ENCODE assay signal across 20 cellular contexts in genomic region chr11:111697910-111698309, GRCh38.
A peak's percentile ranks its signal among the peaks of the same experiment; 100 is the strongest.
DNase-seq lines count a peak whose midpoint lies in the region; ATAC-seq and TF ChIP-seq lines count a peak whose summit lies in the region.
"Had no signal": no experiment of that assay in that cellular context is flagged by ENCODE, and none has a peak within 500 bp of the region (broad histone marks: within the 10 kb centered on the region; RNA-seq: fewer than 3 reads in every experiment).

No MANE protein-coding gene starts in this region.

- CTCF ChIA-PET in OCI-LY7 (lab: Charles Lee; ENCODE audit: unreplicated experiment): interaction anchor here (0.7 to 2.0 kb wide), 2 partner anchors 27 to 94 kb away, joined by 3 to 6 read pairs; no protein-coding TSS in a partner anchor

- peak overlapping the region in 2 of 11 experiments; percentile 14 to 21; a peak in 1 of 22 replicates for H3K9ac ChIP-seq in BLaER1 treated with 17β-estradiol and CSF1 and Interleukin-3, amounts not matched to agents 10 nM and 100 nM

- POLR2A ChIA-PET in OCI-LY7 (lab: Charles Lee): interaction anchor here (0.5 to 4.2 kb wide), 9 partner anchors 11 to 105 kb away, joined by 3 to 17 read pairs (median 5); partner anchors contain the start of gene PPP2R1B

- peak overlapping the region in 8 of 11 experiments; percentile 15 to 82 (median 64); a peak in 16 of 22 replicates for H3K4me2 ChIP-seq in BLaER1 treated with 17β-estradiol and CSF1 and Interleukin-3, amounts not matched to agents 10 nM and 100 nM
- peak overlapping the region; percentile 65 for H3K4me2 ChIP-seq in OCI-LY7 (ENCODE audit: low read length)
- H3K4me2 ChIP-seq: A549 had no signal

- peaks cover 18 to 58% (median 29%) of the 10 kb centered on the region in 11 experiments for H3K36me3 ChIP-seq in BLaER1 treated with 17β-estradiol and CSF1 and Interleukin-3, amounts not matched to agents 10 nM and 100 nM
- H3K36me3 ChIP-seq in OCI-LY7 (ENCODE audit: insufficient read depth, low read length) (peaks cover 16% of the 10 kb centered on the region), sigmoid colon (peaks cover 0 to 17% (median 2%) of the 10 kb centered on the region in 4 donors)
- H3K36me3 ChIP-seq: SJCRH30 had no signal

- TF ChIP-seq EP300 in sigmoid colon (IDR thresholded peaks at IDR 0.05): no peak

- H3K9me2 ChIP-seq in OCI-LY7 (ENCODE audit: insufficient read depth, low read length): no peaks in the 10 kb centered on the region

- H3K4me3 ChIP-seq in BLaER1 treated with 17β-estradiol and CSF1 and Interleukin-3, amounts not matched to agents 10 nM and 100 nM: no peak overlapping the region
- peak overlapping the region; percentile 25 for H3K4me3 ChIP-seq in OCI-LY7 (ENCODE audit: low read depth, low read length, poor library complexity, severe bottlenecking)
- H3K4me3 ChIP-seq in sigmoid colon: no peak overlapping the region
- H3K4me3 ChIP-seq: A549, gastroesophageal sphincter, SJCRH30, skin epidermis, tibial nerve had no signal

- DNase-seq in OCI-LY7 (ENCODE audit: low spot score) (peak; percentile 68), NCI-H2171 treated with DMSO at 0.1 percent for 48 hours (lab: John Stamatoyannopoulos, UW) (no peak), sigmoid colon (no peak), AML-193 (lab: John Stamatoyannopoulos, UW) (no peak)
- DNase-seq: anterior cingulate cortex; DMS79 treated with DMSO at 0.1 percent for 48 hours; left cardiac atrium; naive thymus-derived CD8-positive, alpha-beta T cell; NCI-H1694; NCI-H82; WERI-Rb-1 had no signal

- peaks cover 0 to 29% (median 0%) of the 10 kb centered on the region in 11 experiments; a peak in 3 of 22 replicates for H4K20me1 ChIP-seq in BLaER1 treated with 17β-estradiol and CSF1 and Interleukin-3, amounts not matched to agents 10 nM and 100 nM
- no peaks in the 10 kb centered on the region for H4K20me1 ChIP-seq in OCI-LY7 (ENCODE audit: insufficient read depth, low read length)

- BruUV-seq in OCI-LY7 (replicated peaks; lab: Mats Ljungman, UMichigan): no TSS peak

- peak overlapping the region in 4 of 11 experiments; percentile 1 to 37 (median 34); a peak in 7 of 22 replicates for H3K27ac ChIP-seq in BLaER1 treated with 17β-estradiol and CSF1 and Interleukin-3, amounts not matched to agents 10 nM and 100 nM
- H3K27ac ChIP-seq in OCI-LY7 (ENCODE audit: low read depth, low read length, poor library complexity, severe bottlenecking) (peak overlapping the region; percentile 94), sigmoid colon (no peak overlapping the region)
- H3K27ac ChIP-seq: A549, gastroesophageal sphincter, SJCRH30, skin epidermis, WERI-Rb-1 had no signal

- intact Hi-C loops in OCI-LY7 (cut with micrococcal nuclease; ENCODE audit: unreplicated experiment): loop anchor here (2.0 to 5.0 kb wide), 2 partner anchors 79 to 95 kb away; partner anchors contain the start of gene SIK2
- intact Hi-C loops in sigmoid colon (cut with DNase I): no loop called here

- peaks cover 18% of the 10 kb centered on the region; the same call in 1 of the 2 replicates for H3K79me2 ChIP-seq in OCI-LY7 (ENCODE audit: insufficient read depth, low read depth, low read length)

- ATAC-seq in GM19452 (IDR thresholded peaks at IDR 0.05; ENCODE audit: unreplicated experiment) (peak; percentile 63), HG02885 (IDR thresholded peaks at IDR 0.05; ENCODE audit: poor library complexity, unreplicated experiment) (peak; percentile 69), HG03039 (IDR thresholded peaks at IDR 0.05; ENCODE audit: unreplicated experiment) (no peak)
- ATAC-seq: A549; gastroesophageal sphincter; left cardiac atrium; naive thymus-derived CD8-positive, alpha-beta T cell had no signal

- 73 to 91% methylated on average over 1 of the region's 1 CpG for WGBS in sigmoid colon, 2 donors

- peak overlapping the region; percentile 20; the same call in 1 of the 2 replicates for H2AFZ ChIP-seq in OCI-LY7 (ENCODE audit: low read length)

- H3K9me3 ChIP-seq in BLaER1 treated with 17β-estradiol and CSF1 and Interleukin-3, amounts not matched to agents 10 nM and 100 nM (replicated peaks in 1 of 11): no peaks in the 10 kb centered on the region
- H3K9me3 ChIP-seq in OCI-LY7 (ENCODE audit: low read length) (no peaks in the 10 kb centered on the region), sigmoid colon (no peaks in the 10 kb centered on the region)
- H3K9me3 ChIP-seq: A549, gastroesophageal sphincter, SJCRH30, tibial nerve had no signal

- H3K27me3 ChIP-seq in BLaER1 treated with 17β-estradiol and CSF1 and Interleukin-3, amounts not matched to agents 10 nM and 100 nM: no peaks in the 10 kb centered on the region
- no peaks in the 10 kb centered on the region for H3K27me3 ChIP-seq in sigmoid colon
- H3K27me3 ChIP-seq: gastroesophageal sphincter, SJCRH30, tibial nerve had no signal

- TF ChIP-seq CTCF in OCI-LY7 (conservative IDR thresholded peaks at IDR 0.05; ENCODE audit: low read length) (no peak), sigmoid colon (IDR thresholded peaks at IDR 0.05) (no peak)

- TF ChIP-seq POLR2A in sigmoid colon (IDR thresholded peaks at IDR 0.05): no peak

- H3K4me1 ChIP-seq in BLaER1 treated with 17β-estradiol and CSF1 and Interleukin-3, amounts not matched to agents 10 nM and 100 nM: peaks cover 7 to 74% (median 55%) of the 10 kb centered on the region in 10 experiments; a peak in 19 of 20 replicates
- H3K4me1 ChIP-seq in OCI-LY7 (ENCODE audit: insufficient read depth, low read length, poor library complexity, severe bottlenecking) (peaks cover 75% of the 10 kb centered on the region), sigmoid colon (peaks cover 0 to 5% (median 1%) of the 10 kb centered on the region in 4 donors)
